Comparison of ENCODE assay signal across 21 cellular contexts in the genomic region with DNA sequence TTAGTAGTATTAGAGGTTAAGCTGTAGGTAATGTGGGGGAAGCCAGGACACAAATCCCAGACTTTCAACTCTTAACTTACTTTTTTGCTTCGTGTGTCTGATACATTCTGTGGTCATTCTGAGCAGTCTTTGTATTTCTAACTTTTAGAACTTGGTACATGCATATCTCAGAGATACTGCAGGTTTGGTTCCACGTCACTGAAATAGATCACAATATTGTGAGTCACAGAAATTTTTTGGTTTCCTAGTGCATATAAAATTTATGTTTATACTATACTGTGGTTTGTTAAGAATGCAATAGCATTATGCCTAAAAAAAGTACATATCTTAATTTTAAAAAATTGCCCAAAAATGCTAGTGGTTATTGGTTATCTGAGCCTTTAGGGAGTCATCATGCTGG.
"Had no signal": no experiment of that assay in that cellular context is flagged by ENCODE, and none has a peak within 500 bp of the region (broad histone marks: within the 10 kb centered on the region; RNA-seq: fewer than 3 reads in every experiment).

No MANE protein-coding gene starts in this region.

- H3K9me3 Mint-ChIP-seq: central memory CD8-positive, alpha-beta T cell; memory B cell; natural killer cell treated with Interleukin-12 subunit alpha and Interleukin-12 subunit beta and Interleukin-15 and Interleukin-18, amount 100 ng/mL, for 72 hours; type B pancreatic cell had no signal

- H3K4me3 ChIP-seq: ascending aorta, heart left ventricle, left ventricle myocardium inferior, suprapubic skin had no signal

- DNase-seq: activated CD4-positive, alpha-beta T cell treated with anti-CD3 and anti-CD28 coated beads, Interleukin-2, amount 50 U/mL, for 4 hours; activated CD4-positive, CD25-positive, alpha-beta regulatory T cell; activated CD8-positive, alpha-beta memory T cell treated with anti-CD3 and anti-CD28 coated beads, Interleukin-2, amount 10 ng/mL, durations not matched to agents 7 days and 5 days; activated gamma-delta T cell; activated T-cell treated with anti-CD3 and anti-CD28 coated beads, Interleukin-2, amount 50 U/mL, for 48 hours; dermis blood vessel endothelial cell; erythroblast; heart left ventricle; left ventricle myocardium inferior; stimulated activated CD4-positive, alpha-beta T cell treated with anti-CD3 and anti-CD28 coated beads, Interleukin-4, amount 100 ng/mL, for 1 hour; stimulated activated CD8-positive, alpha-beta memory T cell treated with anti-CD3 and anti-CD28 coated beads, Interleukin-4, amount 100 ng/mL, for 48 hours; stimulated activated naive CD8-positive, alpha-beta T cell treated with anti-CD3 and anti-CD28 coated beads, Interleukin-15, Interleukin-2, amounts not matched to agents 100 U/mL and 50 U/mL, for 24 hours had no signal

- H3K4me3 Mint-ChIP-seq: activated CD8-positive, alpha-beta memory T cell treated with anti-CD3 and anti-CD28 coated beads, Interleukin-2, amount 10 ng/mL, durations not matched to agents 7 days and 5 days; central memory CD8-positive, alpha-beta T cell; memory B cell; natural killer cell treated with Interleukin-12 subunit alpha and Interleukin-12 subunit beta and Interleukin-15 and Interleukin-18, amount 100 ng/mL, for 72 hours; type B pancreatic cell had no signal

- H3K27ac Mint-ChIP-seq: activated CD8-positive, alpha-beta memory T cell treated with anti-CD3 and anti-CD28 coated beads, Interleukin-2, amount 10 ng/mL, durations not matched to agents 7 days and 5 days; activated naive CD8-positive, alpha-beta T cell; memory B cell; natural killer cell treated with Interleukin-12 subunit alpha and Interleukin-12 subunit beta and Interleukin-15 and Interleukin-18, amount 100 ng/mL, for 72 hours; type B pancreatic cell had no signal

- H3K27ac ChIP-seq: ascending aorta, heart left ventricle, left ventricle myocardium inferior, suprapubic skin had no signal

- FAIRE-seq: frontal cortex, keratinocyte had no signal

- H3K9me3 ChIP-seq: ascending aorta, heart left ventricle, left ventricle myocardium inferior, suprapubic skin had no signal

- ATAC-seq: activated CD8-positive, alpha-beta memory T cell treated with anti-CD3 and anti-CD28 coated beads, Interleukin-2, amount 10 ng/mL, durations not matched to agents 7 days and 5 days; heart left ventricle; natural killer cell treated with Interleukin-12 subunit alpha and Interleukin-12 subunit beta and Interleukin-15 and Interleukin-18, amount 100 ng/mL, for 72 hours; stimulated activated naive CD8-positive, alpha-beta T cell treated with anti-CD3 and anti-CD28 coated beads, Interleukin-15, Interleukin-2, amounts not matched to agents 100 U/mL and 50 U/mL, for 24 hours had no signal

- H3K36me3 Mint-ChIP-seq: memory B cell had no signal

- H3K27me3 ChIP-seq: ascending aorta, heart left ventricle, suprapubic skin had no signal

- H3K27me3 Mint-ChIP-seq: activated CD8-positive, alpha-beta memory T cell treated with anti-CD3 and anti-CD28 coated beads, Interleukin-2, amount 10 ng/mL, durations not matched to agents 7 days and 5 days; activated naive CD8-positive, alpha-beta T cell; central memory CD8-positive, alpha-beta T cell; memory B cell; natural killer cell treated with Interleukin-12 subunit alpha and Interleukin-12 subunit beta and Interleukin-15 and Interleukin-18, amount 100 ng/mL, for 72 hours; type B pancreatic cell had no signal
